In genomic region chr15:80242132-80242769, GRCh38 we compare ENCODE assay signal across 9 cellular contexts. TPM values are rescaled to one million over a fixed set of nuclear protein-coding genes. Genes with fewer than 3 reads are reported as not detected.
DNase-seq lines count a peak whose midpoint lies in the region; ATAC-seq and TF ChIP-seq lines count a peak whose summit lies in the region.
"Had no signal": no experiment of that assay in that cellular context is flagged by ENCODE, and none has a peak within 500 bp of the region (broad histone marks: within the 10 kb centered on the region; RNA-seq: fewer than 3 reads in every experiment).

No MANE protein-coding gene starts in this region.

- H3K9me3 Mint-ChIP-seq in stimulated activated naive B cell treated with anti-CD40 and anti-IgM and Interleukin-4, amounts not matched to agents 10 μg/mL and 1 μg/mL and 100 μg/mL, for 72 hours: no peaks in the 10 kb centered on the region
- H3K9me3 Mint-ChIP-seq in activated T-helper 2 cell treated with anti-CD3 and anti-CD28 coated beads, Interferon-gamma antibody, Interleukin-2, Interleukin-4, amounts not matched to agents 10 μg/mL and 5 μg/mL and 100 μg/mL, durations not matched to agents 14 hours and 24 hours and 36 hours: no peaks in the 10 kb centered on the region

- no peak overlapping the region for H3K4me3 ChIP-seq in BJ (ENCODE audit: low read depth, low read length)

- no peak overlapping the region for H3K4me3 Mint-ChIP-seq in stimulated activated naive B cell treated with anti-CD40 and anti-IgM and Interleukin-4, amounts not matched to agents 10 μg/mL and 1 μg/mL and 100 μg/mL, for 72 hours
- no peak overlapping the region for H3K4me3 Mint-ChIP-seq in activated T-helper 2 cell treated with anti-CD3 and anti-CD28 coated beads, Interferon-gamma antibody, Interleukin-2, Interleukin-4, amounts not matched to agents 10 μg/mL and 5 μg/mL and 100 μg/mL, durations not matched to agents 14 hours and 24 hours and 36 hours (ENCODE audit: low read depth)

- CTCF ChIA-PET in BJ (lab: Yijun Ruan, JAX): interaction anchor here (1.3 kb wide), 1 partner anchor 11 kb away, joined by 6 read pairs; the partner anchor contains the start of gene CTXND1

- H3K36me3 ChIP-seq in BJ (ENCODE audit: control insufficient read depth, insufficient read depth, low read length): no peaks in the 10 kb centered on the region

- peaks cover 6% of the 10 kb centered on the region for H3K27me3 ChIP-seq in BJ (ENCODE audit: control insufficient read depth, insufficient read depth, low read length)

- ATAC-seq in stimulated activated naive B cell treated with anti-CD40 and anti-IgM and Interleukin-4, amounts not matched to agents 10 μg/mL and 1 μg/mL and 100 μg/mL, for 72 hours (replicated peaks): peak; percentile 45 to 53
- ATAC-seq in GM18907 (IDR thresholded peaks at IDR 0.05; ENCODE audit: unreplicated experiment) (no peak), HG03520 (IDR thresholded peaks at IDR 0.05; ENCODE audit: unreplicated experiment) (no peak)

- peaks cover 8 to 21% of the 10 kb centered on the region in 2 donors for H3K4me1 Mint-ChIP-seq in stimulated activated naive B cell treated with anti-CD40 and anti-IgM and Interleukin-4, amounts not matched to agents 10 μg/mL and 1 μg/mL and 100 μg/mL, for 72 hours
- peaks cover 2% of the 10 kb centered on the region for H3K4me1 Mint-ChIP-seq in activated T-helper 2 cell treated with anti-CD3 and anti-CD28 coated beads, Interferon-gamma antibody, Interleukin-2, Interleukin-4, amounts not matched to agents 10 μg/mL and 5 μg/mL and 100 μg/mL, durations not matched to agents 14 hours and 24 hours and 36 hours (ENCODE audit: low read depth)

- H3K27me3 Mint-ChIP-seq in stimulated activated naive B cell treated with anti-CD40 and anti-IgM and Interleukin-4, amounts not matched to agents 10 μg/mL and 1 μg/mL and 100 μg/mL, for 72 hours: peaks cover 34 to 42% of the 10 kb centered on the region in 2 donors
- peaks cover 30% of the 10 kb centered on the region for H3K27me3 Mint-ChIP-seq in activated T-helper 2 cell treated with anti-CD3 and anti-CD28 coated beads, Interferon-gamma antibody, Interleukin-2, Interleukin-4, amounts not matched to agents 10 μg/mL and 5 μg/mL and 100 μg/mL, durations not matched to agents 14 hours and 24 hours and 36 hours (ENCODE audit: low read depth)

- H3K36me3 Mint-ChIP-seq in stimulated activated naive B cell treated with anti-CD40 and anti-IgM and Interleukin-4, amounts not matched to agents 10 μg/mL and 1 μg/mL and 100 μg/mL, for 72 hours: no peaks in the 10 kb centered on the region
- H3K36me3 Mint-ChIP-seq in activated T-helper 2 cell treated with anti-CD3 and anti-CD28 coated beads, Interferon-gamma antibody, Interleukin-2, Interleukin-4, amounts not matched to agents 10 μg/mL and 5 μg/mL and 100 μg/mL, durations not matched to agents 14 hours and 24 hours and 36 hours (ENCODE audit: low read depth): no peaks in the 10 kb centered on the region

- DNase-seq in BJ (ENCODE audit: low read depth) (no peak), H4 (ENCODE audit: low spot score) (peak; percentile 32), RPMI8226 (peak; percentile 68), fibroblast of peridontal ligament (ENCODE audit: extremely low read depth) (peak; percentile 3)
- DNase-seq in stimulated activated naive B cell treated with anti-CD40 and anti-IgM and Interleukin-4, amounts not matched to agents 10 μg/mL and 1 μg/mL and 100 μg/mL, for 72 hours: no peak
- DNase-seq in activated T-helper 2 cell treated with anti-CD3 and anti-CD28 coated beads, Interferon-gamma antibody, Interleukin-2, Interleukin-4, amounts not matched to agents 10 μg/mL and 5 μg/mL and 100 μg/mL, durations not matched to agents 14 hours and 24 hours and 36 hours (ENCODE audit: low spot score): no peak

- TF ChIP-seq CTCF in BJ (IDR thresholded peaks at IDR 0.05; ENCODE audit: insufficient read depth, low read depth, low read length): peak; percentile 80

- intact Hi-C loops in activated T-helper 2 cell treated with anti-CD3 and anti-CD28 coated beads, Interferon-gamma antibody, Interleukin-2, Interleukin-4, amounts not matched to agents 10 μg/mL and 5 μg/mL and 100 μg/mL, durations not matched to agents 14 hours and 24 hours and 36 hours (cut with micrococcal nuclease): no loop called here

- no peak overlapping the region for H3K27ac Mint-ChIP-seq in stimulated activated naive B cell treated with anti-CD40 and anti-IgM and Interleukin-4, amounts not matched to agents 10 μg/mL and 1 μg/mL and 100 μg/mL, for 72 hours
- no peak overlapping the region for H3K27ac Mint-ChIP-seq in activated T-helper 2 cell treated with anti-CD3 and anti-CD28 coated beads, Interferon-gamma antibody, Interleukin-2, Interleukin-4, amounts not matched to agents 10 μg/mL and 5 μg/mL and 100 μg/mL, durations not matched to agents 14 hours and 24 hours and 36 hours

- POLR2A ChIA-PET in BJ (lab: Charles Lee): no interaction called here

RNA-seq across cellular contexts. Expression of gene CTXND1, which starts 9.8 kb away (rescaled TPM):
- not detected in 2 replicates for polyA plus RNA-seq in BJ (2011; rRNA removed)
- polyA minus RNA-seq in BJ (2011; rRNA and poly(A)+ RNA removed): not detected in 2 replicates
- total RNA-seq in H4 (2014; rRNA removed; shearing (Covaris generic)): 0.10 and 0.64 TPM in 2 replicates
- not detected in 2 replicates for total RNA-seq in activated T-helper 2 cell treated with anti-CD3 and anti-CD28 coated beads, Interferon-gamma antibody, Interleukin-2, Interleukin-4, amounts not matched to agents 10 μg/mL and 5 μg/mL and 100 μg/mL, durations not matched to agents 14 hours and 24 hours and 36 hours
- total RNA-seq: glomerular endothelial cell had no signal

Comparison
In these comparisons a context has a peak if more than half of its experiments do, and no peak if none do; other contexts are left out.
1. DNase-seq: peak in H4 (single experiment), RPMI8226 (single experiment) and fibroblast of peridontal ligament (single experiment); none in BJ (single experiment), stimulated activated naive B cell treated with anti-CD40 and anti-IgM and Interleukin-4, amounts not matched to agents 10 μg/mL and 1 μg/mL and 100 μg/mL, for 72 hours (single experiment) and activated T-helper 2 cell treated with anti-CD3 and anti-CD28 coated beads, Interferon-gamma antibody, Interleukin-2, Interleukin-4, amounts not matched to agents 10 μg/mL and 5 μg/mL and 100 μg/mL, durations not matched to agents 14 hours and 24 hours and 36 hours (single experiment).
2. ATAC-seq: peak in stimulated activated naive B cell treated with anti-CD40 and anti-IgM and Interleukin-4, amounts not matched to agents 10 μg/mL and 1 μg/mL and 100 μg/mL, for 72 hours (2 of 2); none in GM18907 (single experiment) and HG03520 (single experiment).